Comparison of ENCODE assay signal across 11 cellular contexts in the genomic region with DNA sequence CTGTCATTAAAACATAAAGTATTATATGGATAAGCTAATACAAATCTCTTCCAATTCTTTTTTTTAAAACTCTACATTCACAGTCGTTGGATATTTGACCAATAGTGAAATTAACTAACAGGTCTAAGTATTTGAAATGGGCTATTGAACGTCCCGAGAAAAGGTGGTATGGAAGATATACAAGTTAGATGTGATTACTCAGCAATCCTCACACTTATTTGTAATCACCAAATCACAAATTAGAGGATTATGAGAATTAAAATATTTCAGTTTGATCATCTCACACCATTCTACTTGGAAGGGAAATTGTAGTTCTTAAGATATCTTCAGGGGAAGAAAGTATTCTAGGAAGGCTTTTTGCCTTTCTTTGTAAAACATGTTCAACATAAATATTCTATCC.
"Had no signal": no experiment of that assay in that cellular context is flagged by ENCODE, and none has a peak within 500 bp of the region (broad histone marks: within the 10 kb centered on the region; RNA-seq: fewer than 3 reads in every experiment).

No MANE protein-coding gene starts in this region.

- H3K9ac ChIP-seq: GM23248 had no signal

- ATAC-seq: GM23338, HCT116 had no signal

- H3K4me1 ChIP-seq: HAP-1 had no signal

- H3K4me3 ChIP-seq: GM23248, GM23338, HAP-1 had no signal

- FAIRE-seq: H1, H54 had no signal

- H3K4me2 ChIP-seq: GM23338 had no signal

- H2AFZ ChIP-seq: GM23248, GM23338 had no signal

- DNase-seq: GM23248, GOT3, H7, H9, HCEC 1CT, HFFc6 had no signal

- H3K27ac ChIP-seq: GM23248 had no signal

- H3K36me3 ChIP-seq: HAP-1 had no signal

- H3K9me3 ChIP-seq: HAP-1 had no signal
